8 cellular contexts compared by ENCODE assay signal in the genomic region with DNA sequence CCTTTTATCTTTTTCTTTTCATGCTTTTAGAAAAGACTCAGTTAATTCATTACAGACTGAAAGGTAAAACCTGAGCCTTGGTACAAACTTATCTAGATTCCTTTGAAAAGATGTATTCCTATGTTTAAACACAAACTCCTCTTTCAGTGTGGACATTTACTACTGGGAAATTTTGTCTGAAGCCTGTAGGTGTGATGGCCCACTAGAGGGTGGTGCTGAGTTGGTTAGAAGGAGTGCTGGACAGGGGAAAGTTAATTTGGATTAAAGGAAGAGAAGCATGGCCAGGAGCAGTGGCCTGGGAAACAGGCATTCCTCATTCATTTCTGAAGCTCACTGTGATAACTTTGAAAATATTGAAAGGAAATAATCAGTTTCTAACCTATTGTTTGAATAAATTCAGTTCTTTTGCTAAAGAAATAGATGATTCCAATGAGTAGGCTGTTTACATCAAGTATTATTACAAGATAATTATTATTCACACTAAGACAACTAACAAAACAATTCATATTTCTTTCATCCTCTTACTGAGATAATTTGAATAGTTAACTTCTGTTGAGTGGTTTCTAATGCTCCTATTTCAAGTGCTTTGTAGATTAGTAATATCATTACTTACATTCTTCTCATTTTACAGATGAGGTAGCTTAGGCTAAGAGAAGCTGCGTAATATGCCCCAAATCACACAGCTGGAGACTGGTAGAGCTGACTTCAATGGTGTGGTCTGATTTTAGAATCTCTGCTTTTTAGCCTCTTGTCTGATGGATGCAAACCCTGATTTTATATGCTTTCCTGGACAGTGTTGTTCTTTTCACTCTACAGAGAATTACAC.
DNase-seq lines count a peak whose midpoint lies in the region; ATAC-seq, FAIRE-seq and TF ChIP-seq lines count a peak whose summit lies in the region.

No MANE protein-coding gene starts in this region.

- no peaks in the 10 kb centered on the region for H3K4me1 Mint-ChIP-seq in activated T-cell treated with anti-CD3 and anti-CD28 coated beads, Interleukin-2, amount 50 U/mL, for 4 hours (ENCODE audit: low read depth)

- H3K36me3 ChIP-seq in parathyroid adenoma (ENCODE audit: control insufficient read depth, insufficient read depth, low read length), result no peaks in the 10 kb centered on the region

- no peaks in the 10 kb centered on the region for H3K36me3 Mint-ChIP-seq in activated T-cell treated with anti-CD3 and anti-CD28 coated beads, Interleukin-2, amount 50 U/mL, for 4 hours (ENCODE audit: insufficient read depth)

- no peak overlapping the region for H3K4me2 ChIP-seq in parathyroid adenoma (ENCODE audit: low read length)

- ATAC-seq in HG03571 (IDR thresholded peaks at IDR 0.05; ENCODE audit: unreplicated experiment) (peak; percentile 66), HG03025 (IDR thresholded peaks at IDR 0.05; ENCODE audit: low FRiP score, unreplicated experiment) (no peak)
- ATAC-seq in activated T-cell treated with anti-CD3 and anti-CD28 coated beads, Interleukin-2, amount 50 U/mL, for 4 hours, result no peak

- in situ Hi-C loops in SK-MEL-5 (cut with HindIII; ENCODE audit: low pct_unique_long_range_greater_than_20kb, low sequenced_read_pairs), result no loop called here

- H3K9me3 Mint-ChIP-seq in activated T-cell treated with anti-CD3 and anti-CD28 coated beads, Interleukin-2, amount 50 U/mL, for 4 hours, result no peaks in the 10 kb centered on the region

- peaks cover 4% of the 10 kb centered on the region for H3K27me3 Mint-ChIP-seq in activated T-cell treated with anti-CD3 and anti-CD28 coated beads, Interleukin-2, amount 50 U/mL, for 4 hours (ENCODE audit: low read depth)

- FAIRE-seq in GM19239 (lab: Jason Lieb, UNC), result no peak

- H2AFZ ChIP-seq in parathyroid adenoma, result peak overlapping the region; percentile 10

- peak; percentile 60 for TF ChIP-seq CTCF in parathyroid adenoma (IDR thresholded peaks at IDR 0.05)

- H3K79me2 ChIP-seq in parathyroid adenoma, result no peaks in the 10 kb centered on the region

- H3K4me3 Mint-ChIP-seq in activated T-cell treated with anti-CD3 and anti-CD28 coated beads, Interleukin-2, amount 50 U/mL, for 4 hours, result no peak overlapping the region

- H3K9ac ChIP-seq in parathyroid adenoma, result no peak overlapping the region

- no peak overlapping the region for H3K27ac ChIP-seq in parathyroid adenoma

- DNase-seq in DMS53 (lab: John Stamatoyannopoulos, UW), result peak; percentile 76
- peak; percentile 1 for DNase-seq in GM19239 (ENCODE audit: insufficient read length, low spot score)
- DNase-seq in SK-MEL-5 (ENCODE audit: low read depth, low spot score), result peak; percentile 73
- DNase-seq in fibroblast of peridontal ligament (ENCODE audit: extremely low read depth), result peak; percentile 35
- no peak for DNase-seq in activated T-cell treated with anti-CD3 and anti-CD28 coated beads, Interleukin-2, amount 50 U/mL, for 4 hours

- no peaks in the 10 kb centered on the region for H3K4me1 ChIP-seq in parathyroid adenoma

- H3K27me3 ChIP-seq in parathyroid adenoma (ENCODE audit: control insufficient read depth, insufficient read depth, low read length), result no peaks in the 10 kb centered on the region

- no peaks in the 10 kb centered on the region for H3K9me3 ChIP-seq in parathyroid adenoma (ENCODE audit: control insufficient read depth, low read length)

- H3K4me3 ChIP-seq in parathyroid adenoma (ENCODE audit: low read depth, low read length), result no peak overlapping the region
